In the genomic region with DNA sequence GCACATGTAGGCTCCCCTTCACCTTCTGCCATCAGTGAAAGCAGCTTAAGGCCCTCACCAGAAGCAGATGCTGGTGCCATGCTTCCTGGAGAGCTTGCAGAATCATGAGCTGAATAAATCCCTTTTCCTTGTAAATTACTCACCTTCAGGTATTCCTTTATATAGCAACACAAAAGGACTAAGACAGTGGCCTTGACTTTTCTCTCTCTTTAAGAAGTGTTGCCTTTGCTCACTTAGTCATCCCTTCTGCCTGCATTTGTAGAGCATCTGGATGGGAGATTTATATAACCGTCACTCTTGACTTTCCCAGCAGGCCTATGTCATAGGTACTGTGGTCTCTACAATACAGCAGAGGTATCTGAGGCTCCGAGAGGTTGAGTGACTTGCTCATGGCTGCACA, we compare ENCODE assay signal across 33 cellular contexts. TPM values are rescaled to one million over a fixed set of nuclear protein-coding genes. Genes with fewer than 3 reads are reported as not detected.
"Had no signal": no experiment of that assay in that cellular context is flagged by ENCODE, and none has a peak within 500 bp of the region (broad histone marks: within the 10 kb centered on the region; RNA-seq: fewer than 3 reads in every experiment).

No MANE protein-coding gene starts in this region.

- H3K4me3 Mint-ChIP-seq: activated B cell treated with CpG ODN at 0.5 μM for 24 hours; activated CD8-positive, alpha-beta memory T cell treated with anti-CD3 and anti-CD28 coated beads, Interleukin-2, amount 10 ng/mL, durations not matched to agents 7 days and 5 days; activated CD8-positive, alpha-beta T cell treated with anti-CD3 and anti-CD28 coated beads for 36 hours; effector memory CD8-positive, alpha-beta T cell; natural killer cell treated with Interleukin-12 subunit alpha and Interleukin-12 subunit beta and Interleukin-15 and Interleukin-18, amount 100 ng/mL, for 72 hours; stimulated activated effector memory CD8-positive, alpha-beta T cell treated with anti-CD3 and anti-CD28 coated beads, Interleukin-12 subunit alpha, Interleukin-12 subunit beta, amount 100 ng/mL, for 72 hours; stimulated activated naive CD8-positive, alpha-beta T cell treated with anti-CD3 and anti-CD28 coated beads, Interleukin-15, Interleukin-2, amounts not matched to agents 100 ng/mL and 50 ng/mL, for 24 hours; T-helper 17 cell had no signal

- H3K9me3 Mint-ChIP-seq: activated B cell treated with CpG ODN at 0.5 μM for 24 hours; activated CD8-positive, alpha-beta T cell treated with anti-CD3 and anti-CD28 coated beads for 36 hours; activated naive CD4-positive, alpha-beta T cell treated with anti-CD3 and anti-CD28 coated beads, Interleukin-2, amount 50 U/mL, for 72 hours; effector memory CD8-positive, alpha-beta T cell; natural killer cell treated with Interleukin-12 subunit alpha and Interleukin-12 subunit beta and Interleukin-15 and Interleukin-18, amount 100 ng/mL, for 72 hours; stimulated activated effector memory CD8-positive, alpha-beta T cell treated with anti-CD3 and anti-CD28 coated beads, Interleukin-12 subunit alpha, Interleukin-12 subunit beta, amount 100 ng/mL, for 72 hours; stimulated activated naive CD8-positive, alpha-beta T cell treated with anti-CD3 and anti-CD28 coated beads, Interleukin-15, Interleukin-2, amounts not matched to agents 100 ng/mL and 50 ng/mL, for 24 hours had no signal

- H3K27ac Mint-ChIP-seq: activated B cell treated with CpG ODN at 0.5 μM for 24 hours; activated CD8-positive, alpha-beta memory T cell treated with anti-CD3 and anti-CD28 coated beads, Interleukin-2, amount 10 ng/mL, durations not matched to agents 7 days and 5 days; activated CD8-positive, alpha-beta T cell treated with anti-CD3 and anti-CD28 coated beads for 36 hours; activated naive CD4-positive, alpha-beta T cell treated with anti-CD3 and anti-CD28 coated beads, Interleukin-2, amount 50 U/mL, for 72 hours; effector memory CD8-positive, alpha-beta T cell; natural killer cell treated with Interleukin-12 subunit alpha and Interleukin-12 subunit beta and Interleukin-15 and Interleukin-18, amount 100 ng/mL, for 72 hours; progenitor cell of endocrine pancreas; stimulated activated effector memory CD8-positive, alpha-beta T cell treated with anti-CD3 and anti-CD28 coated beads, Interleukin-12 subunit alpha, Interleukin-12 subunit beta, amount 100 ng/mL, for 72 hours; stimulated activated naive CD8-positive, alpha-beta T cell treated with anti-CD3 and anti-CD28 coated beads, Interleukin-15, Interleukin-2, amounts not matched to agents 100 ng/mL and 50 ng/mL, for 24 hours; T-helper 17 cell had no signal

- H3K9me3 ChIP-seq: heart left ventricle, left lung, lower lobe of right lung, mucosa of descending colon, sigmoid colon, thoracic aorta, upper lobe of left lung, vagina had no signal

- H3K36me3 Mint-ChIP-seq: activated CD8-positive, alpha-beta memory T cell treated with anti-CD3 and anti-CD28 coated beads, Interleukin-2, amount 10 ng/mL, durations not matched to agents 7 days and 5 days; activated naive CD4-positive, alpha-beta T cell treated with anti-CD3 and anti-CD28 coated beads, Interleukin-2, amount 50 U/mL, for 72 hours; brain; natural killer cell treated with Interleukin-12 subunit alpha and Interleukin-12 subunit beta and Interleukin-15 and Interleukin-18, amount 100 ng/mL, for 72 hours; stimulated activated effector memory CD8-positive, alpha-beta T cell treated with anti-CD3 and anti-CD28 coated beads, Interleukin-12 subunit alpha, Interleukin-12 subunit beta, amount 100 ng/mL, for 72 hours had no signal

- ATAC-seq: activated CD8-positive, alpha-beta memory T cell treated with anti-CD3 and anti-CD28 coated beads, Interleukin-2, amount 10 ng/mL, durations not matched to agents 7 days and 5 days; activated CD8-positive, alpha-beta T cell treated with anti-CD3 and anti-CD28 coated beads for 36 hours; activated naive CD4-positive, alpha-beta T cell treated with anti-CD3 and anti-CD28 coated beads, Interleukin-2, amount 50 U/mL, for 72 hours; effector memory CD8-positive, alpha-beta T cell; heart left ventricle; left lung; lower lobe of right lung; mucosa of descending colon; natural killer cell treated with Interleukin-12 subunit alpha and Interleukin-12 subunit beta and Interleukin-15 and Interleukin-18, amount 100 ng/mL, for 72 hours; stimulated activated effector memory CD8-positive, alpha-beta T cell treated with anti-CD3 and anti-CD28 coated beads, Interleukin-12 subunit alpha, Interleukin-12 subunit beta, amount 100 ng/mL, for 72 hours; T-helper 17 cell had no signal

- H3K27me3 ChIP-seq: vagina had no signal

- H3K36me3 ChIP-seq: heart left ventricle, left lung, sigmoid colon, thoracic aorta, upper lobe of left lung, vagina had no signal

- H3K4me3 ChIP-seq: coronary artery, heart left ventricle, lower lobe of right lung, mucosa of descending colon, sigmoid colon, thoracic aorta, vagina had no signal

- H3K4me1 Mint-ChIP-seq: activated B cell treated with CpG ODN at 0.5 μM for 24 hours; activated CD8-positive, alpha-beta memory T cell treated with anti-CD3 and anti-CD28 coated beads, Interleukin-2, amount 10 ng/mL, durations not matched to agents 7 days and 5 days; stimulated activated effector memory CD8-positive, alpha-beta T cell treated with anti-CD3 and anti-CD28 coated beads, Interleukin-12 subunit alpha, Interleukin-12 subunit beta, amount 100 ng/mL, for 72 hours; T-helper 17 cell had no signal

- DNase-seq: activated B cell treated with CpG ODN at 0.5 μM for 24 hours; activated CD4-positive, alpha-beta T cell treated with anti-CD3 and anti-CD28 coated beads, Interleukin-2, amount 50 U/mL, for 1 hour; activated CD8-positive, alpha-beta memory T cell treated with anti-CD3 and anti-CD28 coated beads, Interleukin-2, amount 10 ng/mL, durations not matched to agents 7 days and 5 days; activated CD8-positive, alpha-beta T cell treated with anti-CD3 and anti-CD28 coated beads for 36 hours; activated naive CD4-positive, alpha-beta T cell; activated T-cell treated with anti-CD3 and anti-CD28 coated beads, Interleukin-2, amount 50 U/mL, for 48 hours; anterior cingulate cortex; effector memory CD8-positive, alpha-beta T cell; foreskin fibroblast; heart left ventricle; left lung; lower lobe of right lung; mucosa of descending colon; sigmoid colon; small intestine; stimulated activated CD4-positive, alpha-beta T cell treated with anti-CD3 and anti-CD28 coated beads, Interleukin-4, amount 100 ng/mL, for 24 hours; T-helper 17 cell; T1000 had no signal

- H3K27ac ChIP-seq: coronary artery, heart left ventricle, left lung, lower lobe of right lung, sigmoid colon, thoracic aorta, upper lobe of left lung, vagina had no signal

RNA-seq across cellular contexts. Expression of a gene that starts 3.7 kb away (rescaled TPM):
- total RNA-seq: activated B cell treated with CpG ODN at 0.5 μM for 24 hours; activated CD8-positive, alpha-beta T cell treated with anti-CD3 and anti-CD28 coated beads for 36 hours; activated naive CD4-positive, alpha-beta T cell treated with anti-CD3 and anti-CD28 coated beads, Interleukin-2, amount 50 U/mL, for 72 hours; cardiac septum; natural killer cell treated with Interleukin-12 subunit alpha and Interleukin-12 subunit beta and Interleukin-15 and Interleukin-18, amount 100 ng/mL, for 72 hours; subcutaneous adipose tissue; T-helper 17 cell had no signal

RNA-seq across cellular contexts. Expression of a gene that starts 44.3 kb away (rescaled TPM):
- total RNA-seq: activated B cell treated with CpG ODN at 0.5 μM for 24 hours; activated CD8-positive, alpha-beta T cell treated with anti-CD3 and anti-CD28 coated beads for 36 hours; cardiac septum; heart left ventricle; left lung; lower lobe of right lung; mesenteric fat pad; mucosa of descending colon; myocyte; natural killer cell treated with Interleukin-12 subunit alpha and Interleukin-12 subunit beta and Interleukin-15 and Interleukin-18, amount 100 ng/mL, for 72 hours; osteocyte; progenitor cell of endocrine pancreas; sigmoid colon; subcutaneous adipose tissue; thoracic aorta; vagina had no signal
